ENCODE assay signal across 18 cellular contexts in the genomic region with DNA sequence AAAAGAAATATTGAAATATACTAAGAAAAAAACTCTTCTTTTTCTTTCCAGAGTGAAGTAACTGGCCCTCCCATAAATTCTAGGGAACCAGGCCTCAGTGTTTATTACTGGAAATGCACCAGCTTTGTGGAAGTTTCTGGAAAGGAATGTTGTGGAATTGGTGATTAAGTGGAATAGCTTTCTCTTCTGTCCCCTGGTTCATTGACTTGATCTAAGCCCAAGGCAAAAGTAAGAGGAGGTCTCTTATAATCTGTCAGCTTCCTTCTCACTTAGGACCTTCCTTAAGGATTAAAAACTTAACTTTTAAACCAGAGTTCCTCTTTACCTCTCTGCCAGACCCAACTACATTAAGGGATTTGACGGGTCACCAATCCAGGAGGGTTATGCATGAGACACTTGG.
DNase-seq lines count a peak whose midpoint lies in the region; ATAC-seq and TF ChIP-seq lines count a peak whose summit lies in the region.
"Had no signal": no experiment of that assay in that cellular context is flagged by ENCODE, and none has a peak within 500 bp of the region (broad histone marks: within the 10 kb centered on the region; RNA-seq: fewer than 3 reads in every experiment).

No MANE protein-coding gene starts in this region.

- H3K9me3 ChIP-seq in ascending aorta = no peaks in the 10 kb centered on the region
- H3K9me3 ChIP-seq: BLaER1 treated with 17β-estradiol and CSF1 and Interleukin-3, amounts not matched to agents 10 nM and 100 nM; HAP-1 had no signal

- no peaks in the 10 kb centered on the region for H3K27me3 ChIP-seq in ascending aorta
- H3K27me3 ChIP-seq: BLaER1 treated with 17β-estradiol and CSF1 and Interleukin-3, amounts not matched to agents 10 nM and 100 nM had no signal

- no peak for ATAC-seq in GM21390 (IDR thresholded peaks at IDR 0.05; ENCODE audit: unreplicated experiment)
- no peak for ATAC-seq in HG03159 (IDR thresholded peaks at IDR 0.05; ENCODE audit: unreplicated experiment)

- no peaks in the 10 kb centered on the region for H3K36me3 ChIP-seq in ascending aorta
- H3K36me3 ChIP-seq: BLaER1 treated with 17β-estradiol and CSF1 and Interleukin-3, amounts not matched to agents 10 nM and 100 nM; HAP-1 had no signal

- no peaks in the 10 kb centered on the region for H3K4me1 ChIP-seq in ascending aorta
- H3K4me1 ChIP-seq: BLaER1 treated with 17β-estradiol and CSF1 and Interleukin-3, amounts not matched to agents 10 nM and 100 nM; HAP-1 had no signal

- no peak overlapping the region for H3K27ac ChIP-seq in ascending aorta
- H3K27ac ChIP-seq: BLaER1 treated with 17β-estradiol and CSF1 and Interleukin-3, amounts not matched to agents 10 nM and 100 nM; GM23248 had no signal

- intact Hi-C loops in ascending aorta (cut with DNase I) = no loop called here

- DNase-seq in GM03348 (ENCODE audit: low spot score) (peak; percentile 7), epithelial cell of proximal tubule (ENCODE audit: low read depth) (peak; percentile 23), kidney tubule cell (ENCODE audit: low spot score) (peak; percentile 52), ascending aorta (ENCODE audit: low spot score in 2 of 2) (no peak)
- DNase-seq in stimulated activated CD8-positive, alpha-beta memory T cell treated with anti-CD3 and anti-CD28 coated beads, Interleukin-4, amount 100 ng/mL, for 48 hours = no peak
- DNase-seq: 8988T; CD4-positive, CD25-positive, alpha-beta regulatory T cell; CD8-positive, alpha-beta memory T cell; COR-L47; DMS 273 treated with DMSO at 0.1 percent for 48 hours; DMS53; DND-41; EL; GM23248 had no signal

- no peak overlapping the region for H3K4me3 ChIP-seq in epithelial cell of proximal tubule (ENCODE audit: low read depth, low read length)
- H3K4me3 ChIP-seq in ascending aorta = no peak overlapping the region
- H3K4me3 ChIP-seq: BLaER1 treated with 17β-estradiol and CSF1 and Interleukin-3, amounts not matched to agents 10 nM and 100 nM; GM23248; HAP-1 had no signal

- TF ChIP-seq CTCF in epithelial cell of proximal tubule (conservative IDR thresholded peaks at IDR 0.05; ENCODE audit: low read depth, low read length) = no peak
- TF ChIP-seq CTCF in ascending aorta (IDR thresholded peaks at IDR 0.05) = no peak

Comparison
In these comparisons a context has a peak if more than half of its experiments do, and no peak if none do; other contexts are left out.
1. DNase-seq: peak in GM03348 (single experiment), epithelial cell of proximal tubule (single experiment) and kidney tubule cell (single experiment); none in ascending aorta (0 of 2) and stimulated activated CD8-positive, alpha-beta memory T cell treated with anti-CD3 and anti-CD28 coated beads, Interleukin-4, amount 100 ng/mL, for 48 hours (single experiment).